Comparison of ENCODE assay signal across 8 cellular contexts in genomic region chr17:40063034-40063765, GRCh38. TPM values are rescaled to one million over a fixed set of nuclear protein-coding genes. Genes with fewer than 3 reads are reported as not detected.
A peak's percentile ranks its signal among the peaks of the same experiment; 100 is the strongest.
DNase-seq lines count a peak whose midpoint lies in the region; ATAC-seq and TF ChIP-seq lines count a peak whose summit lies in the region.

No MANE protein-coding gene starts in this region.

- CTCF ChIA-PET in IMR-90 (lab: Yijun Ruan, JAX): interaction anchor here (0.6 to 2.0 kb wide), 3 partner anchors 13 to 48 kb away, joined by 3 to 10 read pairs (median 4); no protein-coding TSS in a partner anchor
- CTCF ChIA-PET in activated B cell treated with CpG ODN at 0.5 μM for 24 hours (lab: Charles Lee): interaction anchor here (0.9 to 3.4 kb wide), 4 partner anchors 9 to 48 kb away, joined by 4 to 43 read pairs (median 13); partner anchors contain the start of gene MED24

- peak overlapping the region; percentile 89 for H3K4me2 ChIP-seq in IMR-90 (ENCODE audit: low read depth, low read length)

- peaks cover 21 to 52% of the 10 kb centered on the region in 2 experiments for H3K79me1 ChIP-seq in IMR-90 (ENCODE audit: low read depth in 1 of 2, low read length in 2 of 2)

- peak overlapping the region; percentile 95 for H2AFZ ChIP-seq in IMR-90 (replicated peaks; ENCODE audit: low read length, poor library complexity)

- TF ChIP-seq EP300 in esophagus muscularis mucosa (IDR thresholded peaks at IDR 0.05): no peak

- DNase-seq in AG08396 (ENCODE audit: low spot score) (peak; percentile 54), IMR-90 (no peak), activated B cell treated with CpG ODN at 0.5 μM for 24 hours (no peak), esophagus muscularis mucosa (ENCODE audit: extremely low spot score) (peak; percentile 92), natural killer cell (peak; percentile 28), G401 (ENCODE audit: low spot score) (no peak), hepatic stellate cell (ENCODE audit: low spot score) (no peak)

- no peak overlapping the region for H2BK15ac ChIP-seq in IMR-90 (ENCODE audit: low read depth, low read length)

- peak overlapping the region; percentile 20 for H3K18ac ChIP-seq in IMR-90 (ENCODE audit: low read depth, low read length)

- peak overlapping the region; percentile 80 for H4K91ac ChIP-seq in IMR-90 (ENCODE audit: insufficient read depth, low read depth, low read length)

- H3K4ac ChIP-seq in IMR-90 (ENCODE audit: low read depth, low read length): peak overlapping the region; percentile 88

- H3K4me1 ChIP-seq in IMR-90 (ENCODE audit: control insufficient read depth, insufficient read depth, low read length) (peaks cover 24% of the 10 kb centered on the region), esophagus muscularis mucosa (peaks cover 54 to 89% (median 73%) of the 10 kb centered on the region in 4 donors)

- WGBS in IMR-90 (ENCODE audit: extremely low coverage in 2 of 2, insufficient read length in 1 of 2), 2 experiments: 0% methylated on average over 10 of the region's 59 CpGs; no CpG with 5 or more reads in 1 of the 2 experiments
- WGBS in esophagus muscularis mucosa: 1% methylated on average over 9 of the region's 59 CpGs

- H3K27ac Mint-ChIP-seq in activated B cell treated with CpG ODN at 0.5 μM for 24 hours: peak overlapping the region; percentile 63
- peak overlapping the region in 1 of 2 donors; percentile 77 for H3K27ac Mint-ChIP-seq in natural killer cell

- no peaks in the 10 kb centered on the region for H3K9me3 Mint-ChIP-seq in activated B cell treated with CpG ODN at 0.5 μM for 24 hours
- no peaks in the 10 kb centered on the region for H3K9me3 Mint-ChIP-seq in natural killer cell

- dilution Hi-C loops in IMR-90 (cut with HindIII; ENCODE audit: low sequenced_read_pairs, unreplicated experiment): no loop called here

- peak overlapping the region; percentile 95 for H3K14ac ChIP-seq in IMR-90 (replicated peaks; ENCODE audit: low read depth, low read length)

- in situ Hi-C loops in IMR-90 (cut with MboI; ENCODE audit: low sequenced_read_pairs) (no loop called here), G401 (cut with HindIII; ENCODE audit: low sequenced_read_pairs) (loop anchor here (25.0 kb wide), 1 partner anchor 249 kb away; the partner anchor contains the start of gene RARA)

- H4K5ac ChIP-seq in IMR-90 (ENCODE audit: low read depth, low read length): peak overlapping the region; percentile 22

- no peak for TF ChIP-seq POLR2A in IMR-90 (IDR thresholded peaks at IDR 0.05; ENCODE audit: low read depth, low read length)
- TF ChIP-seq POLR2A in esophagus muscularis mucosa (IDR thresholded peaks at IDR 0.05; ENCODE audit: low read depth): no peak

- H3K36me3 ChIP-seq in IMR-90 (ENCODE audit: control insufficient read depth, insufficient read depth, low read length) (no peaks in the 10 kb centered on the region), esophagus muscularis mucosa (no peaks in the 10 kb centered on the region)

- H3K27ac ChIP-seq in IMR-90 (ENCODE audit: insufficient read depth, low read length): peak overlapping the region; percentile 64
- H3K27ac ChIP-seq in esophagus muscularis mucosa (replicated peaks in 1 of 4): peak overlapping the region; percentile 91 to 99 (median 99)

- H3K27me3 ChIP-seq in IMR-90 (ENCODE audit: control insufficient read depth, insufficient read depth, low read length) (no peaks in the 10 kb centered on the region), esophagus muscularis mucosa (no peaks in the 10 kb centered on the region)

- no peak for TF ChIP-seq CTCF in IMR-90 (conservative IDR thresholded peaks at IDR 0.05; ENCODE audit: low read depth, low read length)
- TF ChIP-seq CTCF in activated B cell treated with CpG ODN at 0.5 μM for 24 hours (IDR thresholded peaks at IDR 0.05): no peak
- TF ChIP-seq CTCF in esophagus muscularis mucosa (IDR thresholded peaks at IDR 0.05): no peak
- no peak for TF ChIP-seq CTCF in natural killer cell (IDR thresholded peaks at IDR 0.05)

- peak overlapping the region; percentile 51 for H2BK5ac ChIP-seq in IMR-90 (ENCODE audit: low read depth, low read length, poor library complexity, severe bottlenecking)

- H3K56ac ChIP-seq in IMR-90 (ENCODE audit: extremely low read depth, insufficient read depth, low read length): peak overlapping the region; percentile 61

- intact Hi-C loops in IMR-90 (cut with micrococcal nuclease) (loop anchor here (2.0 kb wide), 1 partner anchor 24 kb away; no protein-coding TSS in a partner anchor), activated B cell treated with CpG ODN at 0.5 μM for 24 hours (cut with micrococcal nuclease) (loop anchor here (1.0 to 2.0 kb wide), 3 partner anchors 77 to 128 kb away; partner anchors contain the start of gene CASC3), esophagus muscularis mucosa (cut with DNase I) (no loop called here), natural killer cell (cut with micrococcal nuclease) (loop anchor here (5.0 kb wide), 1 partner anchor 49 kb away; no protein-coding TSS in a partner anchor)

- peaks cover 27% of the 10 kb centered on the region for H3K9me1 ChIP-seq in IMR-90 (ENCODE audit: insufficient read depth, low read length)

- H3K4me3 Mint-ChIP-seq in activated B cell treated with CpG ODN at 0.5 μM for 24 hours (peak overlapping the region; percentile 83), natural killer cell (peak overlapping the region; percentile 87)

- peak overlapping the region in 1 of 2 experiments; percentile 87; a peak in 3 of 4 replicates for H4K8ac ChIP-seq in IMR-90 (ENCODE audit: low read depth in 2 of 2, low read length in 2 of 2)

- H3K4me3 ChIP-seq in IMR-90 (ENCODE audit: insufficient read depth, low read depth, low read length): peak overlapping the region; percentile 95
- H3K4me3 ChIP-seq in esophagus muscularis mucosa: peak overlapping the region; percentile 69 to 100 (median 100)

- H4K20me1 ChIP-seq in IMR-90 (ENCODE audit: insufficient read depth, low read length): peaks cover 24% of the 10 kb centered on the region; the same call in 1 of the 2 replicates

- peak overlapping the region; percentile 60 for H2BK120ac ChIP-seq in IMR-90 (ENCODE audit: low read depth, low read length)

- H3K9me3 ChIP-seq in IMR-90 (ENCODE audit: control insufficient read depth, insufficient read depth, low read length) (no peaks in the 10 kb centered on the region), esophagus muscularis mucosa (no peaks in the 10 kb centered on the region)

- POLR2A ChIA-PET in IMR-90 (lab: Charles Lee; ENCODE audit: unreplicated experiment) (interaction anchor here (1.0 kb wide), 1 partner anchor 9 kb away, joined by 4 read pairs; the partner anchor contains the start of gene MED24), activated B cell treated with CpG ODN at 0.5 μM for 24 hours (lab: Charles Lee) (interaction anchor here (0.5 to 3.1 kb wide), 11 partner anchors 9 to 502 kb away, joined by 3 to 20 read pairs (median 6); partner anchors contain the start of genes CASC3, MED24 and NR1D1)

- H3K9ac ChIP-seq in IMR-90 (ENCODE audit: low read depth, low read length): peak overlapping the region; percentile 88

- H2BK20ac ChIP-seq in IMR-90 (ENCODE audit: low read depth, low read length): no peak overlapping the region

- ATAC-seq in GM19035 (IDR thresholded peaks at IDR 0.05; ENCODE audit: unreplicated experiment) (peak; percentile 56), IMR-90 (ENCODE audit: low read depth) (peak; percentile 66), activated B cell treated with CpG ODN at 0.5 μM for 24 hours (ENCODE audit: low read depth) (peak; percentile 69), natural killer cell (peak; percentile 56 to 63 (median 56))

- no TSS peak for BruUV-seq in IMR-90 (replicated peaks; lab: Mats Ljungman, UMichigan)

- peak overlapping the region; percentile 85; the same call in 1 of the 2 replicates for H2AK5ac ChIP-seq in IMR-90 (ENCODE audit: low read depth, low read length)

- H3K36me3 Mint-ChIP-seq in activated B cell treated with CpG ODN at 0.5 μM for 24 hours (ENCODE audit: low read depth) (no peaks in the 10 kb centered on the region), natural killer cell (no peaks in the 10 kb centered on the region)

- TF ChIP-seq RAD21 in IMR-90 (IDR thresholded peaks at IDR 0.05; ENCODE audit: low read length): no peak

- H3K4me1 Mint-ChIP-seq in activated B cell treated with CpG ODN at 0.5 μM for 24 hours (peaks cover 44% of the 10 kb centered on the region), natural killer cell (peaks cover 42 to 51% of the 10 kb centered on the region in 2 donors)

- H3K23ac ChIP-seq in IMR-90 (ENCODE audit: low read depth, low read length): peak overlapping the region; percentile 96

- H2AK9ac ChIP-seq in IMR-90 (replicated peaks; ENCODE audit: low read depth, low read length, poor library complexity): peak overlapping the region; percentile 99

- H3K27me3 Mint-ChIP-seq in activated B cell treated with CpG ODN at 0.5 μM for 24 hours: no peaks in the 10 kb centered on the region
- H3K27me3 Mint-ChIP-seq in natural killer cell (ENCODE audit: low read depth in 2 of 2): no peaks in the 10 kb centered on the region

RNA-seq across cellular contexts. Expression of gene THRA, which starts 0.4 kb away (rescaled TPM):
- total RNA-seq in IMR-90 (2012; rRNA removed) (20.8 and 22.0 TPM in 2 replicates), activated B cell treated with CpG ODN at 0.5 μM for 24 hours (5.4 and 5.9 TPM in 2 replicates), esophagus muscularis mucosa (100 to 1,000 TPM in 2 of 4 donors, 10 to 100 TPM in 2; 69.7 to 112 (median 85.2) TPM), natural killer cell (10 to 100 TPM; 40.8 to 55.7 (median 42.3) TPM)
- 21.9 and 23.4 TPM in 2 replicates for polyA plus RNA-seq in IMR-90 (2012; rRNA removed)
- 22.4 and 25.8 TPM in 2 replicates for polyA plus RNA-seq in IMR-90 (2012; cell fraction: cytosol; rRNA removed)
- polyA plus RNA-seq in IMR-90 (2012; cell fraction: nucleus; rRNA removed; ENCODE audit: low replicate concordance): 17.8 and 22.5 TPM in 2 replicates
- total RNA-seq in G401 (2014; rRNA removed; shearing (Covaris generic)): 11.8 and 18.4 TPM in 2 replicates

RNA-seq across cellular contexts. Expression of gene MED24, which starts 9.0 kb away (rescaled TPM):
- 18.6 and 25.8 TPM in 2 replicates for total RNA-seq in IMR-90 (2012; rRNA removed)
- 73.6 and 79.0 TPM in 2 replicates for polyA plus RNA-seq in IMR-90 (2012; rRNA removed)
- 29.9 and 49.0 TPM in 2 replicates for polyA plus RNA-seq in IMR-90 (2012; cell fraction: cytosol; rRNA removed)
- 167 and 365 TPM in 2 replicates for polyA plus RNA-seq in IMR-90 (2012; cell fraction: nucleus; rRNA removed; ENCODE audit: low replicate concordance)
- 110 and 127 TPM in 2 replicates for total RNA-seq in activated B cell treated with CpG ODN at 0.5 μM for 24 hours
- 10 to 100 TPM; 33.6 to 43.6 (median 37.4) TPM for total RNA-seq in esophagus muscularis mucosa
- 100 to 1,000 TPM; 115 to 141 (median 126) TPM for total RNA-seq in natural killer cell
- 70.0 and 90.8 TPM in 2 replicates for total RNA-seq in G401 (2014; rRNA removed; shearing (Covaris generic))

RNA-seq across cellular contexts. Expression of gene NR1D1, which starts 37.2 kb away (rescaled TPM):
- total RNA-seq in IMR-90 (2012; rRNA removed) (0.28 and 0.36 TPM in 2 replicates), activated B cell treated with CpG ODN at 0.5 μM for 24 hours (5.5 and 6.1 TPM in 2 replicates), esophagus muscularis mucosa (10 to 100 TPM in 3 of 4 donors, 1 to 10 TPM in 1; 6.1 to 24.2 (median 14.5) TPM), natural killer cell (10 to 100 TPM in 1 of 3 donors, 1 to 10 TPM in 2; 8.8 to 10.1 (median 9.9) TPM)
- polyA plus RNA-seq in IMR-90 (2012; rRNA removed): 4.4 and 7.2 TPM in 2 replicates
- polyA plus RNA-seq in IMR-90 (2012; cell fraction: cytosol; rRNA removed): 4.1 and 8.6 TPM in 2 replicates
- 11.1 and 25.2 TPM in 2 replicates for polyA plus RNA-seq in IMR-90 (2012; cell fraction: nucleus; rRNA removed; ENCODE audit: low replicate concordance)
- total RNA-seq in G401 (2014; rRNA removed; shearing (Covaris generic)): 0.06 and 2.0 TPM in 2 replicates

RNA-seq across cellular contexts. Expression of gene CSF3, which starts 48.0 kb away (rescaled TPM):
- total RNA-seq in IMR-90 (2012; rRNA removed) (not detected in 2 replicates), activated B cell treated with CpG ODN at 0.5 μM for 24 hours (not detected in 2 replicates), esophagus muscularis mucosa (10 to 100 TPM in 1 of 4 donors, under 1 TPM in 3; 0.32 to 19.4 (median 0.58) TPM), natural killer cell (not detected)
- not detected in 2 replicates for polyA plus RNA-seq in IMR-90 (2012; rRNA removed)
- 0.03 and 0.05 TPM in 2 replicates for polyA plus RNA-seq in IMR-90 (2012; cell fraction: cytosol; rRNA removed)
- 0.04 TPM in 1 of 2 replicates, not detected in the other for polyA plus RNA-seq in IMR-90 (2012; cell fraction: nucleus; rRNA removed; ENCODE audit: low replicate concordance)
- total RNA-seq in G401 (2014; rRNA removed; shearing (Covaris generic)): not detected in 2 replicates

RNA-seq across cellular contexts. Expression of gene MSL1, which starts 58.6 kb away (rescaled TPM):
- total RNA-seq in IMR-90 (2012; rRNA removed) (28.3 and 29.7 TPM in 2 replicates), activated B cell treated with CpG ODN at 0.5 μM for 24 hours (84.5 and 101 TPM in 2 replicates), esophagus muscularis mucosa (10 to 100 TPM; 64.1 to 86.8 (median 72.2) TPM), natural killer cell (100 to 1,000 TPM in 2 of 3 donors, 10 to 100 TPM in 1; 99.0 to 124 (median 110) TPM)
- 38.4 and 48.4 TPM in 2 replicates for polyA plus RNA-seq in IMR-90 (2012; rRNA removed)
- 12.2 and 14.7 TPM in 2 replicates for polyA plus RNA-seq in IMR-90 (2012; cell fraction: cytosol; rRNA removed)
- polyA plus RNA-seq in IMR-90 (2012; cell fraction: nucleus; rRNA removed; ENCODE audit: low replicate concordance): 45.5 and 129 TPM in 2 replicates
- 67.9 and 80.5 TPM in 2 replicates for total RNA-seq in G401 (2014; rRNA removed; shearing (Covaris generic))

Comparison
In these comparisons a context has a peak if more than half of its experiments do, and no peak if none do; other contexts are left out.
1. DNase-seq: peak in AG08396 (single experiment), esophagus muscularis mucosa (single experiment) and natural killer cell (single experiment); none in IMR-90 (single experiment), activated B cell treated with CpG ODN at 0.5 μM for 24 hours (single experiment), G401 (single experiment) and hepatic stellate cell (single experiment).
2. Peak in every context shown above with its lines, with median percentiles within 50 percentile points of each other: ATAC-seq.